Comparison of ENCODE assay signal across 8 cellular contexts in the genomic region with DNA sequence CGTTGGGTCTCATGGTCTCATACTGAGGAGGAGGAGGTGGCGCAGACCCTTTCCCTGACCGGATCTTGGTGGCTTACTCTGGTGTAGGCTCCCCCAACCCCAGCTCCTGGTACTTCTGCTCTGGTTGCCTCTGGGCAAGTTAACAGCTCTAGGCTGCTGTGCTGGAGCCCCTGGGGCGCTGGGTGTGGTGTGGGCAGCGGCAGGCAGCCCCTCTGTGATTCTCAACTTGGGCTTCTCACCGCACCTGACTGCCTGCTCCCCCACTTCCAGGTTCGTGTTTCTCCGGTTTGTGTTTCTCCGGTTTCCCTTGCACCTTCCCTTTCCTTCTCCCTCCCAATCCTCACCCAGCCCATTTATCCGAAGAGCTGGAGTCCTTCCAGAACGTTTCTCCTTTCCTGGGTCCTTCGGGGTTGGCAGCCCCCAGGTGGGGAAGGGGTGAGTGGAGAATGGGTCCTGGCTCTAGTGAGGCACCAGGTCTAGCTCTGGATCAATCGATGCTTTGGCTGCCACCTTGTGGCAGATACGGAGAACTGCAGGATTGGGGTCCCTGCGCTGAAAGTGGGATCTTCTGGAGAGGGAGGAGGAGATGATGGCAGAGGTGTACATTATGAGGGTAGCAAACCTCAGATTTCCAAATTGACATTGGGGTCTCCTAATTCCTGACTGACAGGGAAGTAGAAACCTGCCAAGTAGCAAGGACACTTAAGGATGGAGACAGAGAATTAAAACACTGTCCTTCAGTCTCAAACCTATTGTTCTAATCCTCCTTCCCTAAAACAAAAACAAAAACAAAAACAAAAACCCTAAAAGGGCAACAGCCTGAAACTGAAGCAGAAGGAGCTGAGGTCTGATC. TPM values are rescaled to one million over a fixed set of nuclear protein-coding genes. Genes with fewer than 3 reads are reported as not detected.
DNase-seq lines count a peak whose midpoint lies in the region; ATAC-seq and TF ChIP-seq lines count a peak whose summit lies in the region.

No MANE protein-coding gene starts in this region.

- H3K27ac ChIP-seq in CD4-positive, alpha-beta memory T cell (ENCODE audit: low read depth, low read length): no peak overlapping the region
- H3K27ac ChIP-seq in dorsolateral prefrontal cortex: no peak overlapping the region

- peak overlapping the region in 7 of 8 donors; percentile 51 to 87 (median 73) for H3K4me3 Mint-ChIP-seq in CD4-positive, alpha-beta memory T cell

- H3K9me3 Mint-ChIP-seq in CD4-positive, alpha-beta memory T cell: no peaks in the 10 kb centered on the region

- peaks cover 49% of the 10 kb centered on the region for H3K27me3 ChIP-seq in CD4-positive, alpha-beta memory T cell (ENCODE audit: insufficient read depth, low read length)
- peaks cover 0 to 38% (median 6%) of the 10 kb centered on the region in 45 donors for H3K27me3 ChIP-seq in dorsolateral prefrontal cortex

- ATAC-seq in GM21786 (IDR thresholded peaks at IDR 0.05; ENCODE audit: unreplicated experiment): no peak

- H3K4me3 ChIP-seq in CD4-positive, alpha-beta memory T cell (ENCODE audit: low read length in 2 of 2): no peak overlapping the region
- H3K4me3 ChIP-seq in dorsolateral prefrontal cortex: peak overlapping the region in 13 of 59 donors; percentile 4 to 44 (median 21)

- H3K27me3 Mint-ChIP-seq in CD4-positive, alpha-beta memory T cell: peaks cover 25 to 50% of the 10 kb centered on the region in 2 donors

- no peaks in the 10 kb centered on the region for H3K36me3 Mint-ChIP-seq in CD4-positive, alpha-beta memory T cell

- peak; percentile 61 to 71 (median 65) for DNase-seq in CD4-positive, alpha-beta memory T cell
- DNase-seq in HEK293T (ENCODE audit: extremely low spot score) (peak; percentile 82), NCI-H345 (lab: John Stamatoyannopoulos, UW) (peak; percentile 70), dorsolateral prefrontal cortex (peak in 3 of 10 donors; percentile 73 to 81 (median 73)), lung microvascular endothelial cell (ENCODE audit: low read depth in 2 of 2) (peak; percentile 68 to 70)
- peak; percentile 69 for DNase-seq in activated CD4-positive, alpha-beta T cell treated with anti-CD3 and anti-CD28 coated beads for 48 hours
- DNase-seq in stimulated activated CD8-positive, alpha-beta memory T cell treated with anti-CD3 and anti-CD28 coated beads, Interleukin-4, amount 100 ng/mL, for 48 hours: peak; percentile 74

- intact Hi-C loops in CD4-positive, alpha-beta memory T cell (cut with micrococcal nuclease): loop anchor here (1.0 kb wide), 1 partner anchor 16 kb away; a partner anchor contains a TSS
- intact Hi-C loops in dorsolateral prefrontal cortex (cut with DNase I): loop anchor here (1.0 to 10.0 kb wide), 3 partner anchors 41 to 201 kb away; no protein-coding TSS in a partner anchor

- H3K4me1 Mint-ChIP-seq in CD4-positive, alpha-beta memory T cell: peaks cover 16 to 25% (median 20%) of the 10 kb centered on the region in 4 donors

- POLR2A ChIA-PET in CD4-positive, alpha-beta memory T cell (lab: Charles Lee; ENCODE audit: partially characterized antibody): interaction anchor here (0.6 to 1.7 kb wide), 3 partner anchors 15 to 41 kb away, joined by 3 to 5 read pairs (median 5); no protein-coding TSS in a partner anchor
- POLR2A ChIA-PET in HEK293T (lab: Yijun Ruan, JAX): interaction anchor here (0.6 to 1.6 kb wide), 5 partner anchors 10 to 243 kb away, joined by 3 to 6 read pairs (median 4); a partner anchor contains a TSS

- H3K27ac Mint-ChIP-seq in CD4-positive, alpha-beta memory T cell: no peak overlapping the region

- CTCF ChIA-PET in CD4-positive, alpha-beta memory T cell (lab: Charles Lee; ENCODE audit: partially characterized antibody): interaction anchor here (0.8 to 9.9 kb wide), 18 partner anchors 12 to 473 kb away, joined by 3 to 290 read pairs (median 8); a partner anchor contains a TSS
- CTCF ChIA-PET in HEK293T (lab: Yijun Ruan, JAX): interaction anchor here (0.6 to 6.4 kb wide), 20 partner anchors 9 to 255 kb away, joined by 3 to 129 read pairs (median 4); a partner anchor contains a TSS

- peak; percentile 72 to 98 (median 94) for TF ChIP-seq CTCF in dorsolateral prefrontal cortex (IDR thresholded peaks at IDR 0.05 in 54 of 56, conservative IDR thresholded peaks at IDR 0.05 in 2 of 56; ENCODE audit: low read depth in 1 of 56, partially characterized antibody in 56 of 56)

- no peaks in the 10 kb centered on the region for H3K9me3 ChIP-seq in CD4-positive, alpha-beta memory T cell (ENCODE audit: control insufficient read depth in 1 of 2, low read length in 2 of 2)

- H3K4me1 ChIP-seq in CD4-positive, alpha-beta memory T cell (ENCODE audit: insufficient read depth, low read length): peaks cover 45% of the 10 kb centered on the region

- no peaks in the 10 kb centered on the region for H3K36me3 ChIP-seq in CD4-positive, alpha-beta memory T cell (ENCODE audit: insufficient read depth, low read length)

TF ChIP-seq in HEK293T, 16 proteins besides CTCF, POLR2A, EP300 and RAD21:
- TF ChIP-seq FOXM1 (IDR thresholded peaks at IDR 0.05; ENCODE audit: borderline replicate concordance) (no peak), CTBP1 (IDR thresholded peaks at IDR 0.05; ENCODE audit: borderline replicate concordance) (no peak), SP1 (IDR thresholded peaks at IDR 0.05) (no peak), LEF1 (IDR thresholded peaks at IDR 0.05; ENCODE audit: borderline replicate concordance) (no peak), NFRKB (IDR thresholded peaks at IDR 0.05) (no peak), L3MBTL2 (conservative IDR thresholded peaks at IDR 0.05) (no peak)
- TF ChIP-seq, protein P1, sequence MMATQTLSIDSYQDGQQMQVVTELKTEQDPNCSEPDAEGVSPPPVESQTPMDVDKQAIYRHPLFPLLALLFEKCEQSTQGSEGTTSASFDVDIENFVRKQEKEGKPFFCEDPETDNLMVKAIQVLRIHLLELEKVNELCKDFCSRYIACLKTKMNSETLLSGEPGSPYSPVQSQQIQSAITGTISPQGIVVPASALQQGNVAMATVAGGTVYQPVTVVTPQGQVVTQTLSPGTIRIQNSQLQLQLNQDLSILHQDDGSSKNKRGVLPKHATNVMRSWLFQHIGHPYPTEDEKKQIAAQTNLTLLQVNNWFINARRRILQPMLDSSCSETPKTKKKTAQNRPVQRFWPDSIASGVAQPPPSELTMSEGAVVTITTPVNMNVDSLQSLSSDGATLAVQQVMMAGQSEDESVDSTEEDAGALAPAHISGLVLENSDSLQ (IDR thresholded peaks at IDR 0.05): no peak
TF ChIP-seq in HEK293T: peak in this region for 0.

RNA-seq across cellular contexts. Expression of a gene that starts 8.3 kb away (rescaled TPM):
- total RNA-seq in CD4-positive, alpha-beta memory T cell: not detected
- polyA plus RNA-seq in CD4-positive, alpha-beta memory T cell: not detected
- total RNA-seq in dorsolateral prefrontal cortex (1 to 10 TPM in 52 of 120 experiments, under 1 TPM in 9, not detected in 59; 0.86 to 3.7 (median 1.4) TPM), lung microvascular endothelial cell (not detected in 2 replicates)

RNA-seq across cellular contexts. Expression of a gene that starts 16.3 kb away (rescaled TPM):
- total RNA-seq in CD4-positive, alpha-beta memory T cell: 100 to 1,000 TPM; 177 to 178 TPM
- polyA plus RNA-seq in CD4-positive, alpha-beta memory T cell: 10 to 100 TPM; 77.3 to 88.3 TPM
- total RNA-seq in dorsolateral prefrontal cortex (100 to 1,000 TPM; 146 to 279 (median 206) TPM), lung microvascular endothelial cell (47.3 and 77.8 TPM in 2 replicates)
